In genomic region chr12:104006929-104007328, GRCh38 we compare ENCODE assay signal across 13 cellular contexts. TPM values are rescaled to one million over a fixed set of nuclear protein-coding genes. Genes with fewer than 3 reads are reported as not detected.
DNase-seq lines count a peak whose midpoint lies in the region; ATAC-seq, FAIRE-seq and TF ChIP-seq lines count a peak whose summit lies in the region.
"Had no signal": no experiment of that assay in that cellular context is flagged by ENCODE, and none has a peak within 500 bp of the region (broad histone marks: within the 10 kb centered on the region; RNA-seq: fewer than 3 reads in every experiment).

No MANE protein-coding gene starts in this region.

- H3K4me3 Mint-ChIP-seq in CD8-positive, alpha-beta T cell = no peak overlapping the region

- H3K27ac ChIP-seq in mammary epithelial cell (ENCODE audit: insufficient read depth, low read depth, low read length) = no peak overlapping the region
- H3K27ac ChIP-seq in keratinocyte (ENCODE audit: control insufficient read depth, insufficient read depth, low read length) = no peak overlapping the region
- no peak overlapping the region for H3K27ac ChIP-seq in ovary
- H3K27ac ChIP-seq in CD8-positive, alpha-beta T cell (ENCODE audit: low read depth, low read length) = no peak overlapping the region

- H3K4me3 ChIP-seq in AG04449 (ENCODE audit: low read depth, low read length) (no peak overlapping the region), mammary epithelial cell (replicated peaks in 1 of 3; ENCODE audit: insufficient read depth in 1 of 3, low read depth in 2 of 3, low read length in 3 of 3) (no peak overlapping the region), keratinocyte (ENCODE audit: control insufficient read depth in 2 of 3, extremely low read depth in 1 of 3, insufficient read depth in 2 of 3, low read depth in 1 of 3, low read length in 3 of 3) (peak overlapping the region in 1 of 3 experiments; percentile 14), ovary (no peak overlapping the region)
- no peak overlapping the region for H3K4me3 ChIP-seq in CD8-positive, alpha-beta T cell (ENCODE audit: low read depth, low read length)
- H3K4me3 ChIP-seq: lung had no signal

- CTCF ChIA-PET in AG04449 (lab: Yijun Ruan, JAX) = no interaction called here
- CTCF ChIA-PET in mammary epithelial cell (lab: Charles Lee; ENCODE audit: low non-redundant PET) = no interaction called here
- CTCF ChIA-PET in CD8-positive, alpha-beta T cell (lab: Charles Lee) = interaction anchor here (1.4 kb wide), 1 partner anchor 11 kb away, joined by 3 read pairs; no protein-coding TSS in a partner anchor

- WGBS in mammary epithelial cell (ENCODE audit: low coverage, missing lambda C conversion rate) = 33% methylated on average over 3 of the region's 3 CpGs
- WGBS in ovary, 3 donors = 52 to 65% (median 60%) methylated on average over 3 of the region's 3 CpGs

- FAIRE-seq in HTR-8/SVneo (lab: Jason Lieb, UNC) (no peak), keratinocyte (lab: Jason Lieb, UNC) (no peak)

- H3K27me3 Mint-ChIP-seq in CD8-positive, alpha-beta T cell (ENCODE audit: low read depth) = peaks cover 27% of the 10 kb centered on the region

- no peaks in the 10 kb centered on the region for H3K4me1 Mint-ChIP-seq in CD8-positive, alpha-beta T cell (ENCODE audit: low read depth)

- dilution Hi-C loops in mammary epithelial cell (cut with HindIII; ENCODE audit: low sequenced_read_pairs) = loop anchor here (5.0 kb wide), 1 partner anchor 35 kb away; no protein-coding TSS in a partner anchor
- dilution Hi-C loops in keratinocyte (cut with MboI; ENCODE audit: extremely low pct_ligation_motif_present, low sequenced_read_pairs) = no loop called here

- no peak for TF ChIP-seq CTCF in AG04449 (IDR thresholded peaks at IDR 0.05; ENCODE audit: insufficient read depth, low read length, missing control alignments)
- TF ChIP-seq CTCF in mammary epithelial cell (conservative IDR thresholded peaks at IDR 0.05 in 1 of 2, IDR thresholded peaks at IDR 0.05 in 1 of 2; ENCODE audit: extremely low read depth in 1 of 2, insufficient read depth in 1 of 2, low read depth in 1 of 2, low read length in 2 of 2) = no peak
- TF ChIP-seq CTCF in keratinocyte (optimal IDR thresholded peaks at IDR 0.05 in 1 of 3, IDR thresholded peaks at IDR 0.05 in 1 of 3, conservative IDR thresholded peaks at IDR 0.05 in 1 of 3; ENCODE audit: extremely low read depth in 1 of 3, insufficient read depth in 2 of 3, low read length in 3 of 3) = no peak
- no peak for TF ChIP-seq CTCF in ovary (IDR thresholded peaks at IDR 0.05)
- TF ChIP-seq CTCF in CD8-positive, alpha-beta T cell (IDR thresholded peaks at IDR 0.05) = no peak

- H3K36me3 ChIP-seq in mammary epithelial cell (ENCODE audit: insufficient read depth, low read length) = no peaks in the 10 kb centered on the region
- no peaks in the 10 kb centered on the region for H3K36me3 ChIP-seq in keratinocyte (ENCODE audit: control insufficient read depth in 2 of 2, extremely low read depth in 1 of 2, insufficient read depth in 2 of 2, low read length in 2 of 2)
- H3K36me3 ChIP-seq in ovary = no peaks in the 10 kb centered on the region
- H3K36me3 ChIP-seq in CD8-positive, alpha-beta T cell (ENCODE audit: insufficient read depth, low read length) = no peaks in the 10 kb centered on the region

- H3K9me1 ChIP-seq in keratinocyte (ENCODE audit: control insufficient read depth, extremely low read depth, insufficient read depth, low read length) = no peaks in the 10 kb centered on the region

- H4K20me1 ChIP-seq in mammary epithelial cell (ENCODE audit: insufficient read depth, low read length) (no peaks in the 10 kb centered on the region), keratinocyte (ENCODE audit: control insufficient read depth, extremely low read depth, insufficient read depth, low read length) (no peaks in the 10 kb centered on the region)

- TF ChIP-seq POLR2A in ovary (IDR thresholded peaks at IDR 0.05) = no peak

- in situ Hi-C loops in mammary epithelial cell (cut with MboI; ENCODE audit: low sequenced_read_pairs in 2 of 2) = no loop called here

- BruUV-seq in mammary epithelial cell (replicated peaks; lab: Mats Ljungman, UMichigan) = no TSS peak

- no peak overlapping the region for H3K27ac Mint-ChIP-seq in CD8-positive, alpha-beta T cell

- H2AFZ ChIP-seq in mammary epithelial cell (ENCODE audit: low read depth, low read length) (no peak overlapping the region), keratinocyte (ENCODE audit: control insufficient read depth, low read length) (no peak overlapping the region)

- POLR2A ChIA-PET in AG04449 (lab: Yijun Ruan, JAX) = no interaction called here
- POLR2A ChIA-PET in CD8-positive, alpha-beta T cell (lab: Charles Lee) = no interaction called here

- no peaks in the 10 kb centered on the region for H3K36me3 Mint-ChIP-seq in CD8-positive, alpha-beta T cell

- H3K9ac ChIP-seq in mammary epithelial cell (ENCODE audit: insufficient read depth, low read length) (no peak overlapping the region), keratinocyte (ENCODE audit: control insufficient read depth, extremely low read depth, insufficient read depth, low read length) (no peak overlapping the region)

- H3K9me3 ChIP-seq in mammary epithelial cell (replicated peaks; ENCODE audit: insufficient read depth, low read length) (no peaks in the 10 kb centered on the region), keratinocyte (ENCODE audit: control insufficient read depth, low read depth, low read length) (no peaks in the 10 kb centered on the region), ovary (no peaks in the 10 kb centered on the region)
- no peaks in the 10 kb centered on the region for H3K9me3 ChIP-seq in CD8-positive, alpha-beta T cell (ENCODE audit: low read length)

- intact Hi-C loops in mammary epithelial cell (cut with micrococcal nuclease) (no loop called here), ovary (cut with DNase I) (no loop called here)
- intact Hi-C loops in CD8-positive, alpha-beta T cell (cut with DNase I, micrococcal nuclease) = no loop called here

- peaks cover 22% of the 10 kb centered on the region for H3K4me1 ChIP-seq in mammary epithelial cell (ENCODE audit: insufficient read depth, low read length)
- peaks cover 16% of the 10 kb centered on the region for H3K4me1 ChIP-seq in keratinocyte (ENCODE audit: control insufficient read depth, extremely low read depth, insufficient read depth, low read length)
- no peaks in the 10 kb centered on the region for H3K4me1 ChIP-seq in ovary (ENCODE audit: insufficient read depth)
- no peaks in the 10 kb centered on the region for H3K4me1 ChIP-seq in CD8-positive, alpha-beta T cell (ENCODE audit: insufficient read depth, low read length)

- H3K27me3 ChIP-seq in mammary epithelial cell (ENCODE audit: insufficient read depth, low read length) = no peaks in the 10 kb centered on the region
- H3K27me3 ChIP-seq in keratinocyte (ENCODE audit: control insufficient read depth, extremely low read depth, insufficient read depth, low read length) = peaks cover under 1% of the 10 kb centered on the region
- H3K27me3 ChIP-seq in ovary = no peaks in the 10 kb centered on the region
- no peaks in the 10 kb centered on the region for H3K27me3 ChIP-seq in CD8-positive, alpha-beta T cell (ENCODE audit: insufficient read depth, low read length)

- H3K79me2 ChIP-seq in mammary epithelial cell (ENCODE audit: insufficient read depth, low read length) = no peaks in the 10 kb centered on the region
- no peaks in the 10 kb centered on the region for H3K79me2 ChIP-seq in keratinocyte (ENCODE audit: control insufficient read depth, insufficient read depth, low read length)

- H3K4me2 ChIP-seq in mammary epithelial cell (ENCODE audit: insufficient read depth, low read depth, low read length) (peak overlapping the region; percentile 45), keratinocyte (ENCODE audit: control insufficient read depth, extremely low read depth, insufficient read depth, low read depth, low read length) (peak overlapping the region; percentile 66)

- no peak for ATAC-seq in HG02623 (IDR thresholded peaks at IDR 0.05; ENCODE audit: unreplicated experiment)
- no peak for ATAC-seq in CD8-positive, alpha-beta T cell
- ATAC-seq: Right ventricle myocardium inferior had no signal

- H3K9me3 Mint-ChIP-seq in CD8-positive, alpha-beta T cell = no peaks in the 10 kb centered on the region

- DNase-seq in AG04449 (ENCODE audit: low read depth, low spot score) (peak; percentile 55), HTR-8/SVneo (ENCODE audit: insufficient read length, low spot score) (peak; percentile 32), mammary epithelial cell (peak; percentile 73), keratinocyte (ENCODE audit: low read depth, low spot score) (peak; percentile 13), Ammon's horn (ENCODE audit: low spot score) (no peak), ovary (no peak)
- DNase-seq in CD8-positive, alpha-beta T cell = no peak
- DNase-seq: C1 segment of cervical spinal cord, hippocampal formation, NCI-H1092 treated with DMSO at 0.1 percent for 48 hours had no signal

- no peak for TF ChIP-seq EP300 in ovary (IDR thresholded peaks at IDR 0.05)

RNA-seq across cellular contexts. Expression of gene TDG, which starts 41.3 kb away (rescaled TPM):
- total RNA-seq in mammary epithelial cell = 10 to 100 TPM; 27.3 to 42.0 TPM
- 14.3 TPM for polyA plus RNA-seq in mammary epithelial cell
- 6.7 TPM for polyA minus RNA-seq in mammary epithelial cell
- polyA plus RNA-seq in keratinocyte = 20.8 to 35.6 TPM (median 27.1 TPM) in 3 replicates
- polyA plus RNA-seq in keratinocyte (2011; ENCODE audit: low read depth) = 26.1 TPM
- polyA plus RNA-seq in keratinocyte (2011; cell fraction: cytosol; rRNA removed) = 12.7 and 24.8 TPM in 2 replicates
- polyA plus RNA-seq in keratinocyte (2011; cell fraction: nucleus; rRNA removed) = 28.9 and 42.6 TPM in 2 replicates
- polyA plus RNA-seq in keratinocyte (2012; ENCODE audit: low replicate concordance) = 21.0 and 31.1 TPM in 2 replicates
- polyA minus RNA-seq in keratinocyte = 3.3 to 26.9 TPM (median 17.3 TPM) in 3 replicates
- polyA minus RNA-seq in keratinocyte (2011; cell fraction: cytosol; rRNA and poly(A)+ RNA removed) = 11.7 TPM
- polyA minus RNA-seq in keratinocyte (2011; cell fraction: nucleus; rRNA and poly(A)+ RNA removed) = 19.2 and 30.3 TPM in 2 replicates
- 10 to 100 TPM; 13.7 to 24.2 (median 19.6) TPM for total RNA-seq in ovary
- polyA plus RNA-seq in ovary = 10 to 100 TPM; 10.7 to 16.3 TPM
- 10 to 100 TPM; 30.5 to 36.8 TPM for total RNA-seq in CD8-positive, alpha-beta T cell

RNA-seq across cellular contexts. Expression of gene GLT8D2, which starts 43.1 kb away (rescaled TPM):
- 10 to 100 TPM; 20.0 to 20.1 TPM for total RNA-seq in mammary epithelial cell
- polyA plus RNA-seq in mammary epithelial cell = 20.4 TPM
- 7.3 TPM for polyA minus RNA-seq in mammary epithelial cell
- polyA plus RNA-seq in keratinocyte = 1.1 to 1.4 TPM (median 1.2 TPM) in 3 replicates
- 0.35 TPM for polyA plus RNA-seq in keratinocyte (2011; ENCODE audit: low read depth)
- 0.61 and 1.2 TPM in 2 replicates for polyA plus RNA-seq in keratinocyte (2011; cell fraction: cytosol; rRNA removed)
- 1.8 and 1.9 TPM in 2 replicates for polyA plus RNA-seq in keratinocyte (2011; cell fraction: nucleus; rRNA removed)
- polyA plus RNA-seq in keratinocyte (2012; ENCODE audit: low replicate concordance) = 0.28 and 0.96 TPM in 2 replicates
- 0.96 TPM in 2 of 3 replicates, not detected in the other for polyA minus RNA-seq in keratinocyte
- polyA minus RNA-seq in keratinocyte (2011; cell fraction: cytosol; rRNA and poly(A)+ RNA removed) = not detected
- polyA minus RNA-seq in keratinocyte (2011; cell fraction: nucleus; rRNA and poly(A)+ RNA removed) = 0.39 and 0.42 TPM in 2 replicates
- total RNA-seq in ovary = 10 to 100 TPM; 21.1 to 38.4 (median 32.9) TPM
- polyA plus RNA-seq in ovary = 10 to 100 TPM; 45.8 to 65.2 TPM
- total RNA-seq in CD8-positive, alpha-beta T cell = under 1 TPM in 1 of 2 experiments, not detected in 1; 0.17 TPM

RNA-seq across cellular contexts. Expression of gene HCFC2, which starts 57.4 kb away (rescaled TPM):
- total RNA-seq in mammary epithelial cell (10 to 100 TPM; 11.2 to 17.0 TPM), ovary (10 to 100 TPM; 17.2 to 24.6 (median 23.5) TPM)
- polyA plus RNA-seq in mammary epithelial cell (4.6 TPM), keratinocyte (5.3 to 8.4 TPM (median 8.3 TPM) in 3 replicates), ovary (10 to 100 TPM in 1 of 2 donors, 1 to 10 TPM in 1; 8.8 to 10.9 TPM)
- polyA minus RNA-seq in mammary epithelial cell (7.2 TPM), keratinocyte (1.9 to 14.2 TPM (median 7.5 TPM) in 3 replicates)
- 2.4 TPM for polyA plus RNA-seq in keratinocyte (2011; ENCODE audit: low read depth)
- 3.1 and 8.2 TPM in 2 replicates for polyA plus RNA-seq in keratinocyte (2011; cell fraction: cytosol; rRNA removed)
- polyA plus RNA-seq in keratinocyte (2011; cell fraction: nucleus; rRNA removed) = 11.9 and 12.8 TPM in 2 replicates
- polyA plus RNA-seq in keratinocyte (2012; ENCODE audit: low replicate concordance) = 4.4 and 6.6 TPM in 2 replicates
- 3.5 TPM for polyA minus RNA-seq in keratinocyte (2011; cell fraction: cytosol; rRNA and poly(A)+ RNA removed)
- polyA minus RNA-seq in keratinocyte (2011; cell fraction: nucleus; rRNA and poly(A)+ RNA removed) = 6.5 and 14.7 TPM in 2 replicates
- 10 to 100 TPM; 13.9 to 16.7 TPM for total RNA-seq in CD8-positive, alpha-beta T cell

Comparison
In these comparisons a context has a peak if more than half of its experiments do, and no peak if none do; other contexts are left out.
1. DNase-seq: peak in AG04449 (single experiment), HTR-8/SVneo (single experiment), mammary epithelial cell (single experiment) and keratinocyte (single experiment); none in Ammon's horn (single experiment), ovary (0 of 5) and CD8-positive, alpha-beta T cell (0 of 7).
2. RNA of gene GLT8D2, which starts 43.1 kb away (total RNA-seq): 21.1 to 38.4 TPM in ovary and 20.0 to 20.1 TPM in mammary epithelial cell; 0.17 TPM in CD8-positive, alpha-beta T cell; every median in the first group is over 10 times any median in the second.